In the genomic region with DNA sequence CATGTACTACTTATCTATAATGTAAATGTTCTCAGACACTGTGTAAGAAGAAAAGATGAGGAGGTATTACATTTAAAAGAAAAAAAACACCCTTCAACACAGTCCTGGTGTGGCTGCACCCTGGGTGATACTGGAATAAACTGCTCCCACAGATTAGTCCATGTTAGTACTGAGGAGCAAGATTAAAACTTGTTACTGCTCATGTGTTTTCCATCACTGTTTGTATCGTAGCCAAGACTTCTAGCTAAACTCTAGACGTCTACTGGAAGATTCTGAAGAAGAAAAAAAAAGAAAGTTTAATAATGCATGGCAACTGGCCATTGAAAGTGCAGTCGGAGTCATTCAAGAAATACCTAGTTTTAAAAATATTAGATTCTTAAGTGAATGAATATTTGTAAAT, we compare ENCODE assay signal across 2 cellular contexts.
TF ChIP-seq lines count a peak whose summit lies in the region.

A gene (minus strand): TSS at position 171 of the 400 bp plus-strand sequence.

TF ChIP-seq in HCT116, 20 proteins besides CTCF, POLR2A, EP300 and RAD21:
- TF ChIP-seq, protein P1, sequence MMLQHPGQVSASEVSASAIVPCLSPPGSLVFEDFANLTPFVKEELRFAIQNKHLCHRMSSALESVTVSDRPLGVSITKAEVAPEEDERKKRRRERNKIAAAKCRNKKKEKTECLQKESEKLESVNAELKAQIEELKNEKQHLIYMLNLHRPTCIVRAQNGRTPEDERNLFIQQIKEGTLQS (IDR thresholded peaks at IDR 0.05) = no peak
- TF ChIP-seq SP1 (IDR thresholded peaks at IDR 0.05; ENCODE audit: low read depth) (no peak), FOSL1 (IDR thresholded peaks at IDR 0.05; ENCODE audit: low read depth) (no peak), POLR2AphosphoS5 (IDR thresholded peaks at IDR 0.05; ENCODE audit: low read depth, low read length) (no peak), EGR1 (IDR thresholded peaks at IDR 0.05; ENCODE audit: low read depth) (no peak), EZH2 (IDR thresholded peaks at IDR 0.05) (no peak), YY1 (IDR thresholded peaks at IDR 0.05; ENCODE audit: extremely low read depth, insufficient replicate concordance, low read depth, low read length) (no peak), JUND (IDR thresholded peaks at IDR 0.05) (no peak), ELF1 (IDR thresholded peaks at IDR 0.05; ENCODE audit: borderline replicate concordance, low read depth) (no peak), SIN3A (IDR thresholded peaks at IDR 0.05; ENCODE audit: low read depth) (no peak), CEBPB (IDR thresholded peaks at IDR 0.05; ENCODE audit: low read depth) (no peak), SRF (IDR thresholded peaks at IDR 0.05; ENCODE audit: low read depth) (no peak), TCF7L2 (IDR thresholded peaks at IDR 0.05; ENCODE audit: borderline replicate concordance, extremely low read depth, insufficient read depth, insufficient read length) (no peak), ZNF274 (IDR thresholded peaks at IDR 0.05; ENCODE audit: low read depth, low read length) (no peak), ZFX (IDR thresholded peaks at IDR 0.05) (no peak), EZH2phosphoT487 (IDR thresholded peaks at IDR 0.05; ENCODE audit: borderline replicate concordance) (no peak), CBX3 (IDR thresholded peaks at IDR 0.05; ENCODE audit: low read depth) (no peak)
- TF ChIP-seq, protein P2, sequence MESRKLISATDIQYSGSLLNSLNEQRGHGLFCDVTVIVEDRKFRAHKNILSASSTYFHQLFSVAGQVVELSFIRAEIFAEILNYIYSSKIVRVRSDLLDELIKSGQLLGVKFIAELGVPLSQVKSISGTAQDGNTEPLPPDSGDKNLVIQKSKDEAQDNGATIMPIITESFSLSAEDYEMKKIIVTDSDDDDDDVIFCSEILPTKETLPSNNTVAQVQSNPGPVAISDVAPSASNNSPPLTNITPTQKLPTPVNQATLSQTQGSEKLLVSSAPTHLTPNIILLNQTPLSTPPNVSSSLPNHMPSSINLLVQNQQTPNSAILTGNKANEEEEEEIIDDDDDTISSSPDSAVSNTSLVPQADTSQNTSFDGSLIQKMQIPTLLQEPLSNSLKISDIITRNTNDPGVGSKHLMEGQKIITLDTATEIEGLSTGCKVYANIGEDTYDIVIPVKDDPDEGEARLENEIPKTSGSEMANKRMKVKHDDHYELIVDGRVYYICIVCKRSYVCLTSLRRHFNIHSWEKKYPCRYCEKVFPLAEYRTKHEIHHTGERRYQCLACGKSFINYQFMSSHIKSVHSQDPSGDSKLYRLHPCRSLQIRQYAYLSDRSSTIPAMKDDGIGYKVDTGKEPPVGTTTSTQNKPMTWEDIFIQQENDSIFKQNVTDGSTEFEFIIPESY (IDR thresholded peaks at IDR 0.05; ENCODE audit: extremely low read depth, insufficient replicate concordance, low read length) = no peak
- TF ChIP-seq, protein P3, sequence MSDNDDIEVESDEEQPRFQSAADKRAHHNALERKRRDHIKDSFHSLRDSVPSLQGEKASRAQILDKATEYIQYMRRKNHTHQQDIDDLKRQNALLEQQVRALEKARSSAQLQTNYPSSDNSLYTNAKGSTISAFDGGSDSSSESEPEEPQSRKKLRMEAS (IDR thresholded peaks at IDR 0.05) = no peak
- TF ChIP-seq, protein P4, sequence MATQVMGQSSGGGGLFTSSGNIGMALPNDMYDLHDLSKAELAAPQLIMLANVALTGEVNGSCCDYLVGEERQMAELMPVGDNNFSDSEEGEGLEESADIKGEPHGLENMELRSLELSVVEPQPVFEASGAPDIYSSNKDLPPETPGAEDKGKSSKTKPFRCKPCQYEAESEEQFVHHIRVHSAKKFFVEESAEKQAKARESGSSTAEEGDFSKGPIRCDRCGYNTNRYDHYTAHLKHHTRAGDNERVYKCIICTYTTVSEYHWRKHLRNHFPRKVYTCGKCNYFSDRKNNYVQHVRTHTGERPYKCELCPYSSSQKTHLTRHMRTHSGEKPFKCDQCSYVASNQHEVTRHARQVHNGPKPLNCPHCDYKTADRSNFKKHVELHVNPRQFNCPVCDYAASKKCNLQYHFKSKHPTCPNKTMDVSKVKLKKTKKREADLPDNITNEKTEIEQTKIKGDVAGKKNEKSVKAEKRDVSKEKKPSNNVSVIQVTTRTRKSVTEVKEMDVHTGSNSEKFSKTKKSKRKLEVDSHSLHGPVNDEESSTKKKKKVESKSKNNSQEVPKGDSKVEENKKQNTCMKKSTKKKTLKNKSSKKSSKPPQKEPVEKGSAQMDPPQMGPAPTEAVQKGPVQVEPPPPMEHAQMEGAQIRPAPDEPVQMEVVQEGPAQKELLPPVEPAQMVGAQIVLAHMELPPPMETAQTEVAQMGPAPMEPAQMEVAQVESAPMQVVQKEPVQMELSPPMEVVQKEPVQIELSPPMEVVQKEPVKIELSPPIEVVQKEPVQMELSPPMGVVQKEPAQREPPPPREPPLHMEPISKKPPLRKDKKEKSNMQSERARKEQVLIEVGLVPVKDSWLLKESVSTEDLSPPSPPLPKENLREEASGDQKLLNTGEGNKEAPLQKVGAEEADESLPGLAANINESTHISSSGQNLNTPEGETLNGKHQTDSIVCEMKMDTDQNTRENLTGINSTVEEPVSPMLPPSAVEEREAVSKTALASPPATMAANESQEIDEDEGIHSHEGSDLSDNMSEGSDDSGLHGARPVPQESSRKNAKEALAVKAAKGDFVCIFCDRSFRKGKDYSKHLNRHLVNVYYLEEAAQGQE (IDR thresholded peaks at IDR 0.05; ENCODE audit: low read depth) = no peak

TF ChIP-seq in WTC11, 78 proteins besides CTCF, POLR2A, EP300 and RAD21:
- TF ChIP-seq ZNF396 (CRISPR knock-in tag; IDR thresholded peaks at IDR 0.05; ENCODE audit: borderline replicate concordance) (no peak), MYBL2 (CRISPR knock-in tag; IDR thresholded peaks at IDR 0.05) (no peak), SP1 (CRISPR knock-in tag; conservative IDR thresholded peaks at IDR 0.05) (no peak), NR1H2 (CRISPR knock-in tag; IDR thresholded peaks at IDR 0.05) (no peak), PRRX2 (CRISPR knock-in tag; IDR thresholded peaks at IDR 0.05) (no peak), GTF2I (CRISPR knock-in tag; conservative IDR thresholded peaks at IDR 0.05) (no peak), EMX1 (CRISPR knock-in tag; IDR thresholded peaks at IDR 0.05) (no peak), GABPB1 (CRISPR knock-in tag; IDR thresholded peaks at IDR 0.05) (no peak)
